Comparison of ENCODE assay signal across 8 cellular contexts in genomic region chr18:25896178-25896780, GRCh38.
DNase-seq lines count a peak whose midpoint lies in the region; ATAC-seq, FAIRE-seq and TF ChIP-seq lines count a peak whose summit lies in the region.

No MANE protein-coding gene starts in this region.

- no peaks in the 10 kb centered on the region for H3K9me3 ChIP-seq in endothelial cell of umbilical vein (replicated peaks; ENCODE audit: control insufficient read depth, insufficient read depth, low read length)

- H3K4me3 ChIP-seq in endothelial cell of umbilical vein (replicated peaks in 1 of 3; ENCODE audit: insufficient read depth in 1 of 3, low read depth in 1 of 3, low read length in 3 of 3), result no peak overlapping the region

- no peaks in the 10 kb centered on the region for H3K79me2 ChIP-seq in endothelial cell of umbilical vein (ENCODE audit: control insufficient read depth, insufficient read depth, low read length)

- BruUV-seq in endothelial cell of umbilical vein (replicated peaks; lab: Mats Ljungman, UMichigan), result no TSS peak

- H3K27ac Mint-ChIP-seq in activated CD8-positive, alpha-beta memory T cell treated with anti-CD3 and anti-CD28 coated beads, Interleukin-2, amount 10 ng/mL, durations not matched to agents 7 days and 5 days, result no peak overlapping the region
- peak overlapping the region in 2 of 3 experiments; percentile 3 to 18 for H3K27ac Mint-ChIP-seq in nephron

- H3K4me1 ChIP-seq in endothelial cell of umbilical vein (ENCODE audit: control insufficient read depth, extremely low read depth, insufficient read depth, low read length), result no peaks in the 10 kb centered on the region

- H3K27me3 ChIP-seq in endothelial cell of umbilical vein (ENCODE audit: control insufficient read depth in 2 of 2, insufficient read depth in 2 of 2, low read length in 2 of 2), result peaks cover 8 to 13% of the 10 kb centered on the region in 2 experiments

- no peaks in the 10 kb centered on the region for H4K20me1 ChIP-seq in endothelial cell of umbilical vein (replicated peaks; ENCODE audit: control insufficient read depth, extremely low read depth, insufficient read depth, low read length)

- POLR2A ChIA-PET in endothelial cell of umbilical vein (lab: Charles Lee), result no interaction called here

- H3K4me3 Mint-ChIP-seq in activated CD8-positive, alpha-beta memory T cell treated with anti-CD3 and anti-CD28 coated beads, Interleukin-2, amount 10 ng/mL, durations not matched to agents 7 days and 5 days, result no peak overlapping the region
- H3K4me3 Mint-ChIP-seq in nephron, result no peak overlapping the region

- CTCF ChIA-PET in activated CD8-positive, alpha-beta memory T cell treated with anti-CD3 and anti-CD28 coated beads, Interleukin-2, amount 10 ng/mL, durations not matched to agents 7 days and 5 days (lab: Charles Lee), result interaction anchor here (0.6 to 1.3 kb wide), 4 partner anchors 19 to 1537 kb away, joined by 3 to 4 read pairs (median 3); no protein-coding TSS in a partner anchor
- CTCF ChIA-PET in endothelial cell of umbilical vein (lab: Charles Lee), result interaction anchor here (0.6 to 2.0 kb wide), 15 partner anchors 28 to 1409 kb away, joined by 3 to 16 read pairs (median 3); no protein-coding TSS in a partner anchor

- H3K9me3 Mint-ChIP-seq in activated CD8-positive, alpha-beta memory T cell treated with anti-CD3 and anti-CD28 coated beads, Interleukin-2, amount 10 ng/mL, durations not matched to agents 7 days and 5 days (ENCODE audit: low read depth), result no peaks in the 10 kb centered on the region
- H3K9me3 Mint-ChIP-seq in nephron, result peaks cover 13% of the 10 kb centered on the region

- H3K27ac ChIP-seq in endothelial cell of umbilical vein (ENCODE audit: insufficient read depth, low read depth, low read length), result no peak overlapping the region

- TF ChIP-seq CTCF in endothelial cell of umbilical vein (IDR thresholded peaks at IDR 0.05; ENCODE audit: extremely low read depth in 1 of 2, insufficient read depth in 1 of 2, low read depth in 1 of 2, low read length in 2 of 2) (peak; percentile 61 to 77), nephron (IDR thresholded peaks at IDR 0.05; ENCODE audit: unreplicated experiment in 3 of 3) (peak; percentile 73 to 84 (median 77))

- ATAC-seq in activated CD8-positive, alpha-beta memory T cell treated with anti-CD3 and anti-CD28 coated beads, Interleukin-2, amount 10 ng/mL, durations not matched to agents 7 days and 5 days, result peak; percentile 39
- ATAC-seq in GM21515 (IDR thresholded peaks at IDR 0.05; ENCODE audit: unreplicated experiment), result peak; percentile 82

- DNase-seq in activated CD8-positive, alpha-beta memory T cell treated with anti-CD3 and anti-CD28 coated beads, Interleukin-2, amount 10 ng/mL, durations not matched to agents 7 days and 5 days, result no peak
- DNase-seq in activated CD8-positive, alpha-beta memory T cell treated with anti-CD3 and anti-CD28 coated beads, Interleukin-2, amount 50 U/mL, for 4 hours, result no peak
- DNase-seq in HuH-7 (ENCODE audit: low spot score) (peak; percentile 21), RPMI7951 (ENCODE audit: low read depth) (peak; percentile 58), endothelial cell of umbilical vein (ENCODE audit: low read depth, low spot score) (peak; percentile 62), mesenteric fat pad (ENCODE audit: low spot score) (no peak)

- no peaks in the 10 kb centered on the region for H3K9me1 ChIP-seq in endothelial cell of umbilical vein (replicated peaks; ENCODE audit: control insufficient read depth, extremely low read depth, insufficient read depth, low read length)

- intact Hi-C loops in endothelial cell of umbilical vein (cut with micrococcal nuclease), result loop anchor here (1.0 to 10.0 kb wide), 5 partner anchors 331 to 1352 kb away; no protein-coding TSS in a partner anchor

- no peaks in the 10 kb centered on the region for H3K4me1 Mint-ChIP-seq in activated CD8-positive, alpha-beta memory T cell treated with anti-CD3 and anti-CD28 coated beads, Interleukin-2, amount 10 ng/mL, durations not matched to agents 7 days and 5 days
- peaks cover 11% of the 10 kb centered on the region for H3K4me1 Mint-ChIP-seq in nephron

- FAIRE-seq in endothelial cell of umbilical vein (lab: Jason Lieb, UNC), result peak; percentile 49

- no peak for TF ChIP-seq POLR2A in endothelial cell of umbilical vein (IDR thresholded peaks at IDR 0.05; ENCODE audit: low read depth, low read length)

- H3K4me2 ChIP-seq in endothelial cell of umbilical vein (ENCODE audit: insufficient read depth, low read length), result peak overlapping the region; percentile 36

- H3K27me3 Mint-ChIP-seq in activated CD8-positive, alpha-beta memory T cell treated with anti-CD3 and anti-CD28 coated beads, Interleukin-2, amount 10 ng/mL, durations not matched to agents 7 days and 5 days, result peaks cover 18% of the 10 kb centered on the region
- H3K27me3 Mint-ChIP-seq in nephron (ENCODE audit: low read depth), result no peaks in the 10 kb centered on the region

- H3K36me3 ChIP-seq in endothelial cell of umbilical vein (ENCODE audit: control insufficient read depth in 2 of 2, extremely low read depth in 1 of 2, insufficient read depth in 2 of 2, low read length in 2 of 2), result no peaks in the 10 kb centered on the region

- dilution Hi-C loops in endothelial cell of umbilical vein (cut with MboI; ENCODE audit: extremely low pct_ligation_motif_present, low sequenced_read_pairs), result no loop called here

- H3K36me3 Mint-ChIP-seq in activated CD8-positive, alpha-beta memory T cell treated with anti-CD3 and anti-CD28 coated beads, Interleukin-2, amount 10 ng/mL, durations not matched to agents 7 days and 5 days, result no peaks in the 10 kb centered on the region
- no peaks in the 10 kb centered on the region for H3K36me3 Mint-ChIP-seq in nephron (ENCODE audit: low read depth)

- peak overlapping the region; percentile 6 for H2AFZ ChIP-seq in endothelial cell of umbilical vein (ENCODE audit: low read depth, low read length)

- no peak overlapping the region for H3K9ac ChIP-seq in endothelial cell of umbilical vein (replicated peaks; ENCODE audit: extremely low read depth, insufficient read depth, low read length)

TF ChIP-seq in endothelial cell of umbilical vein, 7 proteins besides CTCF, POLR2A, EP300 and RAD21:
- no peak for TF ChIP-seq EZH2 (IDR thresholded peaks at IDR 0.05; ENCODE audit: borderline replicate concordance, low read depth, low read length, severe bottlenecking)
- no peak for TF ChIP-seq GATA2 (IDR thresholded peaks at IDR 0.05; ENCODE audit: insufficient read depth, insufficient read length, low read depth, low read length)
- TF ChIP-seq POLR2AphosphoS5 (IDR thresholded peaks at IDR 0.05; ENCODE audit: insufficient read depth, low read depth, low read length), result no peak
- no peak for TF ChIP-seq MAX (IDR thresholded peaks at IDR 0.05; ENCODE audit: insufficient read depth, insufficient read length)
- no peak for TF ChIP-seq MYC (IDR thresholded peaks at IDR 0.05; ENCODE audit: low read depth, low read length)
- TF ChIP-seq FOS (IDR thresholded peaks at IDR 0.05; ENCODE audit: borderline replicate concordance, insufficient read depth, low read length), result no peak
- TF ChIP-seq JUN (IDR thresholded peaks at IDR 0.05; ENCODE audit: borderline replicate concordance, insufficient read depth, insufficient read length, low read depth), result no peak
TF ChIP-seq in endothelial cell of umbilical vein: peak in this region for 0.

Comparison
In these comparisons a context has a peak if more than half of its experiments do, and no peak if none do; other contexts are left out.
1. DNase-seq: peak in HuH-7 (single experiment), RPMI7951 (single experiment) and endothelial cell of umbilical vein (single experiment); none in activated CD8-positive, alpha-beta memory T cell treated with anti-CD3 and anti-CD28 coated beads, Interleukin-2, amount 10 ng/mL, durations not matched to agents 7 days and 5 days (single experiment), activated CD8-positive, alpha-beta memory T cell treated with anti-CD3 and anti-CD28 coated beads, Interleukin-2, amount 50 U/mL, for 4 hours (single experiment) and mesenteric fat pad (single experiment).